Comparison of ENCODE assay signal across 15 cellular contexts in genomic region chr9:108039012-108039411, GRCh38.
DNase-seq lines count a peak whose midpoint lies in the region; ATAC-seq, FAIRE-seq and TF ChIP-seq lines count a peak whose summit lies in the region.
"Had no signal": no experiment of that assay in that cellular context is flagged by ENCODE, and none has a peak within 500 bp of the region (broad histone marks: within the 10 kb centered on the region; RNA-seq: fewer than 3 reads in every experiment).

No MANE protein-coding gene starts in this region.

- FAIRE-seq in A549 (lab: Jason Lieb, UNC) = no peak
- FAIRE-seq in keratinocyte (lab: Jason Lieb, UNC) = no peak
- FAIRE-seq: H54 had no signal

- H3K27me3 ChIP-seq in PC-3 (ENCODE audit: low read length) (no peaks in the 10 kb centered on the region), keratinocyte (ENCODE audit: control insufficient read depth, extremely low read depth, insufficient read depth, low read length) (no peaks in the 10 kb centered on the region)

- no peak overlapping the region for H3K4me3 ChIP-seq in A549
- H3K4me3 ChIP-seq in PC-3 (ENCODE audit: low read length) = no peak overlapping the region
- no peak overlapping the region for H3K4me3 ChIP-seq in keratinocyte (ENCODE audit: control insufficient read depth in 2 of 3, extremely low read depth in 1 of 3, insufficient read depth in 2 of 3, low read depth in 1 of 3, low read length in 3 of 3)
- H3K4me3 ChIP-seq: GM23248 had no signal

- peak overlapping the region in 1 of 2 experiments; percentile 61; a peak in 1 of 6 replicates for H3K27ac ChIP-seq in A549
- peak overlapping the region; percentile 94 for H3K27ac ChIP-seq in PC-3 (ENCODE audit: low read length)
- peak overlapping the region; percentile 99 for H3K27ac ChIP-seq in epithelial cell of prostate
- H3K27ac ChIP-seq in keratinocyte (ENCODE audit: control insufficient read depth, insufficient read depth, low read length) = peak overlapping the region; percentile 46
- H3K27ac ChIP-seq: GM23248 had no signal

- H3F3A ChIP-seq in PC-3 (ENCODE audit: low read length, unreplicated experiment) = peaks cover 3% of the 10 kb centered on the region

- H3K36me3 ChIP-seq in PC-3 (ENCODE audit: low read depth, low read length) (no peaks in the 10 kb centered on the region), keratinocyte (ENCODE audit: control insufficient read depth in 2 of 2, extremely low read depth in 1 of 2, insufficient read depth in 2 of 2, low read length in 2 of 2) (no peaks in the 10 kb centered on the region)

- no peaks in the 10 kb centered on the region for H3K9me2 ChIP-seq in PC-3 (replicated peaks; ENCODE audit: low read length)

- CTCF ChIA-PET in A549 (lab: Yijun Ruan, JAX) = no interaction called here
- CTCF ChIA-PET in PC-3 (lab: Charles Lee) = no interaction called here

- H3K9me1 ChIP-seq in keratinocyte (ENCODE audit: control insufficient read depth, extremely low read depth, insufficient read depth, low read length) = no peaks in the 10 kb centered on the region

- no peak overlapping the region for H3K27ac Mint-ChIP-seq in osteocyte (ENCODE audit: unreplicated experiment)
- H3K27ac Mint-ChIP-seq: B cell; CD4-positive, alpha-beta T cell had no signal

- peaks cover 17% of the 10 kb centered on the region; the same call in 2 of the 3 replicates for H3K9me3 ChIP-seq in A549
- 0 out of 2 replicates have a peak, but pooled peaks cover 6% of the 10 kb centered on the region for H3K9me3 ChIP-seq in PC-3 (ENCODE audit: low read length)
- H3K9me3 ChIP-seq in keratinocyte (ENCODE audit: control insufficient read depth, low read depth, low read length) = peaks cover 8% of the 10 kb centered on the region

- dilution Hi-C loops in keratinocyte (cut with MboI; ENCODE audit: extremely low pct_ligation_motif_present, low sequenced_read_pairs) = no loop called here

- DNase-seq in A549 (ENCODE audit: low read depth in 1 of 2, low spot score in 1 of 2) (no peak), PC-3 (peak; percentile 71), epithelial cell of prostate (ENCODE audit: low read depth, low spot score) (no peak), keratinocyte (ENCODE audit: low read depth, low spot score) (no peak), T-helper 1 cell (no peak), osteocyte (ENCODE audit: extremely low spot score, unreplicated experiment) (no peak)
- DNase-seq: C1 segment of cervical spinal cord; CD4-positive, alpha-beta T cell; DND-41; GF-D8 had no signal

- H3K9ac ChIP-seq in PC-3 (ENCODE audit: low read length) (peak overlapping the region; percentile 38; the same call in 1 of the 2 replicates), keratinocyte (ENCODE audit: control insufficient read depth, extremely low read depth, insufficient read depth, low read length) (no peak overlapping the region)
- H3K9ac ChIP-seq: GM23248 had no signal

- TF ChIP-seq RAD21 in A549 (conservative IDR thresholded peaks at IDR 0.05 in 1 of 2, IDR thresholded peaks at IDR 0.05 in 1 of 2) = no peak

- no peak for TF ChIP-seq CTCF in A549 (IDR thresholded peaks at IDR 0.05)
- TF ChIP-seq CTCF in PC-3 (conservative IDR thresholded peaks at IDR 0.05; ENCODE audit: low read depth, low read length) = no peak
- TF ChIP-seq CTCF in keratinocyte (optimal IDR thresholded peaks at IDR 0.05 in 1 of 3, IDR thresholded peaks at IDR 0.05 in 1 of 3, conservative IDR thresholded peaks at IDR 0.05 in 1 of 3; ENCODE audit: extremely low read depth in 1 of 3, insufficient read depth in 2 of 3, low read length in 3 of 3) = no peak
- TF ChIP-seq CTCF in osteocyte (IDR thresholded peaks at IDR 0.05) = no peak

- H4K20me1 ChIP-seq in PC-3 (ENCODE audit: low read length) (no peaks in the 10 kb centered on the region), keratinocyte (ENCODE audit: control insufficient read depth, extremely low read depth, insufficient read depth, low read length) (no peaks in the 10 kb centered on the region)

- peaks cover 6% of the 10 kb centered on the region for H3K36me3 Mint-ChIP-seq in osteocyte (ENCODE audit: unreplicated experiment)

- peaks cover 9% of the 10 kb centered on the region for H3K9me3 Mint-ChIP-seq in osteocyte (ENCODE audit: unreplicated experiment)

- peaks cover 35% of the 10 kb centered on the region for H3K4me1 ChIP-seq in A549
- H3K4me1 ChIP-seq in PC-3 (ENCODE audit: insufficient read depth, low read length) = peaks cover 41% of the 10 kb centered on the region
- peaks cover 40% of the 10 kb centered on the region for H3K4me1 ChIP-seq in keratinocyte (ENCODE audit: control insufficient read depth, extremely low read depth, insufficient read depth, low read length)

- intact Hi-C loops in PC-3 (cut with micrococcal nuclease) = no loop called here

- H3K4me2 ChIP-seq in A549 (peak overlapping the region; percentile 7; the same call in 1 of the 3 replicates), PC-3 (ENCODE audit: low read length) (peak overlapping the region; percentile 58), keratinocyte (ENCODE audit: control insufficient read depth, extremely low read depth, insufficient read depth, low read depth, low read length) (no peak overlapping the region)

- H3K79me2 ChIP-seq in PC-3 (ENCODE audit: low read length) (no peaks in the 10 kb centered on the region), keratinocyte (ENCODE audit: control insufficient read depth, insufficient read depth, low read length) (no peaks in the 10 kb centered on the region)

- no TSS peak for BruUV-seq in PC-3 (replicated peaks; lab: Mats Ljungman, UMichigan)

- no peak for TF ChIP-seq POLR2A in A549 (IDR thresholded peaks at IDR 0.05; ENCODE audit: low read length)

- H3K4me3 Mint-ChIP-seq in osteocyte (ENCODE audit: unreplicated experiment) = no peak overlapping the region
- H3K4me3 Mint-ChIP-seq: B cell; CD4-positive, alpha-beta T cell had no signal

- no peaks in the 10 kb centered on the region for H3K27me3 Mint-ChIP-seq in osteocyte (ENCODE audit: unreplicated experiment)
- H3K27me3 Mint-ChIP-seq: CD4-positive, alpha-beta T cell had no signal

- TF ChIP-seq EP300 in A549 (IDR thresholded peaks at IDR 0.05) = no peak

- peaks cover 25% of the 10 kb centered on the region for H3K4me1 Mint-ChIP-seq in osteocyte (ENCODE audit: unreplicated experiment)
- H3K4me1 Mint-ChIP-seq: B cell had no signal

- POLR2A ChIA-PET in A549 (lab: Yijun Ruan, JAX) (no interaction called here), PC-3 (lab: Charles Lee; ENCODE audit: unreplicated experiment) (no interaction called here)

- H2AFZ ChIP-seq in PC-3 (ENCODE audit: low read length) (no peak overlapping the region), keratinocyte (ENCODE audit: control insufficient read depth, low read length) (peak overlapping the region; percentile 31)
- H2AFZ ChIP-seq: GM23248 had no signal

- 18% methylated on average over 1 of the region's 1 CpG for WGBS in A549 (ENCODE audit: missing lambda C conversion rate)

- ATAC-seq in A549 = no peak
- ATAC-seq in PC-3 = peak; percentile 36
- no peak for ATAC-seq in GM18511 (IDR thresholded peaks at IDR 0.05; ENCODE audit: unreplicated experiment)
- ATAC-seq: HCT116 had no signal

TF ChIP-seq in A549, 52 proteins besides CTCF, POLR2A, EP300 and RAD21:
- TF ChIP-seq, protein P1, sequence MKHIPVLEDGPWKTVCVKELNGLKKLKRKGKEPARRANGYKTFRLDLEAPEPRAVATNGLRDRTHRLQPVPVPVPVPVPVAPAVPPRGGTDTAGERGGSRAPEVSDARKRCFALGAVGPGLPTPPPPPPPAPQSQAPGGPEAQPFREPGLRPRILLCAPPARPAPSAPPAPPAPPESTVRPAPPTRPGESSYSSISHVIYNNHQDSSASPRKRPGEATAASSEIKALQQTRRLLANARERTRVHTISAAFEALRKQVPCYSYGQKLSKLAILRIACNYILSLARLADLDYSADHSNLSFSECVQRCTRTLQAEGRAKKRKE (CRISPR knock-in tag; IDR thresholded peaks at IDR 0.05; ENCODE audit: low read depth) = no peak
- TF ChIP-seq TFCP2L1 (CRISPR knock-in tag; IDR thresholded peaks at IDR 0.05) (no peak), PHF8 (IDR thresholded peaks at IDR 0.05; ENCODE audit: borderline replicate concordance, low read depth) (no peak), HOXA7 (CRISPR knock-in tag; IDR thresholded peaks at IDR 0.05) (no peak)
TF ChIP-seq in A549: peak in this region for 0.
